In the genomic region with DNA sequence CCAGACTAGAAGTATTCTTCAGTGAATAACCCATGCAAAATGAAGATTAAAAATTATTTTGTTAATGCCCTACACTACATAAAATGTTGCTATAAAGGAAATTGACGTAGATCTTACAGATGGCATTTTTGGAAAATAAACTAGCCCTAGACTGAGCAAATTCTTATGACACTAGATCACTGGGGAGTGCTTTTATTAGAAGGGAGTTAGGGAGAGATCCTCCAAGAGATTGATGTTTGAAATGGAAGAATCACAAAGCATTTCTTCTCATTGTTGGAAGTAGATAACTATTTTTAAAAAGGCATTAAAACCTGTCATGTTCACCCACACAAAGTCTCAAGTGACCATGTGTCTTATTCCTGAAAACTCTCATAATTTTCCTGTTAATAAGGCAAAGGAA, we compare ENCODE assay signal across 26 cellular contexts.
DNase-seq lines count a peak whose midpoint lies in the region; ATAC-seq and TF ChIP-seq lines count a peak whose summit lies in the region.
"Had no signal": no experiment of that assay in that cellular context is flagged by ENCODE, and none has a peak within 500 bp of the region (broad histone marks: within the 10 kb centered on the region; RNA-seq: fewer than 3 reads in every experiment).

No MANE protein-coding gene starts in this region.

- H4K8ac ChIP-seq in mesenchymal stem cell (ENCODE audit: low read length): no peak overlapping the region

- H3K4me2 ChIP-seq in mesenchymal stem cell (ENCODE audit: low read length, poor library complexity, severe bottlenecking): no peak overlapping the region
- H3K4me2 ChIP-seq: neural progenitor cell had no signal

- H3K79me1 ChIP-seq in mesenchymal stem cell (replicated peaks; ENCODE audit: low read length, poor library complexity, severe bottlenecking): no peaks in the 10 kb centered on the region

- H3K4me1 Mint-ChIP-seq in chondrocyte (ENCODE audit: low read depth): peaks cover 44% of the 10 kb centered on the region
- peaks cover 2 to 10% of the 10 kb centered on the region in 2 donors for H3K4me1 Mint-ChIP-seq in stimulated activated naive B cell treated with anti-CD40 and anti-IgM and Interleukin-4, amounts not matched to agents 10 μg/mL and 1 μg/mL and 100 μg/mL, for 72 hours
- H3K4me1 Mint-ChIP-seq in activated CD4-positive, alpha-beta memory T cell treated with anti-CD3 and anti-CD28 coated beads, Interleukin-2, amount 10 ng/mL, durations not matched to agents 7 days and 5 days: no peaks in the 10 kb centered on the region
- H3K4me1 Mint-ChIP-seq: neural progenitor cell had no signal

- peak overlapping the region; percentile 80 for H3K27ac Mint-ChIP-seq in chondrocyte (ENCODE audit: unreplicated experiment)
- H3K27ac Mint-ChIP-seq in activated naive CD4-positive, alpha-beta T cell treated with anti-CD3 and anti-CD28 coated beads, Interleukin-2, amount 50 U/mL, for 72 hours: no peak overlapping the region
- no peak overlapping the region for H3K27ac Mint-ChIP-seq in stimulated activated naive B cell treated with anti-CD40 and anti-IgM and Interleukin-4, amounts not matched to agents 10 μg/mL and 1 μg/mL and 100 μg/mL, for 72 hours
- no peak overlapping the region for H3K27ac Mint-ChIP-seq in activated CD4-positive, alpha-beta memory T cell treated with anti-CD3 and anti-CD28 coated beads, Interleukin-2, amount 10 ng/mL, durations not matched to agents 7 days and 5 days
- H3K27ac Mint-ChIP-seq: CD4-positive, alpha-beta T cell; neural progenitor cell had no signal

- CTCF ChIA-PET in activated CD4-positive, alpha-beta memory T cell treated with anti-CD3 and anti-CD28 coated beads, Interleukin-2, amount 10 ng/mL, durations not matched to agents 7 days and 5 days (lab: Charles Lee): no interaction called here

- no CpG with 5 or more reads among the region's 1 CpG for WGBS in mesenchymal stem cell

- H3K4ac ChIP-seq in mesenchymal stem cell (ENCODE audit: low read depth in 1 of 2, low read length in 2 of 2): no peak overlapping the region

- H3K9ac ChIP-seq in mesenchymal stem cell (ENCODE audit: low read length): no peak overlapping the region
- H3K9ac ChIP-seq: neural progenitor cell had no signal

- no peaks in the 10 kb centered on the region for H3K36me3 ChIP-seq in mesenchymal stem cell (ENCODE audit: control insufficient read depth in 1 of 2, insufficient read depth in 2 of 2, low read depth in 1 of 2, low read length in 2 of 2)
- H3K36me3 ChIP-seq: neural progenitor cell, uterus had no signal

- no peak overlapping the region for H2AFZ ChIP-seq in mesenchymal stem cell (ENCODE audit: low read depth, low read length)
- H2AFZ ChIP-seq: neural progenitor cell had no signal

- H3K23ac ChIP-seq in mesenchymal stem cell (ENCODE audit: low read length in 2 of 2): no peak overlapping the region

- no peak overlapping the region for H3K18ac ChIP-seq in mesenchymal stem cell (ENCODE audit: low read depth in 1 of 2, low read length in 2 of 2)

- peak overlapping the region; percentile 65 for H3K27ac ChIP-seq in mesenchymal stem cell (ENCODE audit: low read length, poor library complexity, severe bottlenecking)
- H3K27ac ChIP-seq: neural progenitor cell, uterus, VCaP had no signal

- POLR2A ChIA-PET in activated CD4-positive, alpha-beta memory T cell treated with anti-CD3 and anti-CD28 coated beads, Interleukin-2, amount 10 ng/mL, durations not matched to agents 7 days and 5 days (lab: Charles Lee): no interaction called here

- no peak for TF ChIP-seq CTCF in chondrocyte (IDR thresholded peaks at IDR 0.05)

- H2BK5ac ChIP-seq in mesenchymal stem cell (ENCODE audit: low read depth, low read length, poor library complexity, severe bottlenecking): no peak overlapping the region

- H3K4me3 ChIP-seq in mesenchymal stem cell (ENCODE audit: insufficient read depth in 1 of 2, low read depth in 1 of 2, low read length in 2 of 2): no peak overlapping the region
- H3K4me3 ChIP-seq: neural progenitor cell, uterus had no signal

- H3K9me3 ChIP-seq in mesenchymal stem cell (ENCODE audit: control insufficient read depth, low read length): no peaks in the 10 kb centered on the region
- H3K9me3 ChIP-seq: uterus had no signal

- no peak overlapping the region for H3K14ac ChIP-seq in mesenchymal stem cell (ENCODE audit: low read length in 2 of 2)

- H3K4me1 ChIP-seq in mesenchymal stem cell (ENCODE audit: control insufficient read depth, insufficient read depth, low read depth, low read length): no peaks in the 10 kb centered on the region
- H3K4me1 ChIP-seq: uterus had no signal

- H2AK5ac ChIP-seq in mesenchymal stem cell (ENCODE audit: low read length, severe bottlenecking): no peak overlapping the region

- DNase-seq in AG08395 (ENCODE audit: low spot score) (peak; percentile 55), M059J (ENCODE audit: low read depth) (peak; percentile 71), chondrocyte (ENCODE audit: low spot score) (no peak), mesenchymal stem cell (peak; percentile 58)
- no peak for DNase-seq in activated naive CD4-positive, alpha-beta T cell treated with anti-CD3 and anti-CD28 coated beads, Interleukin-2, amount 50 U/mL, for 72 hours (ENCODE audit: low spot score in 2 of 2)
- DNase-seq in stimulated activated naive B cell treated with anti-CD40 and anti-IgM and Interleukin-4, amounts not matched to agents 10 μg/mL and 1 μg/mL and 100 μg/mL, for 72 hours: no peak
- DNase-seq in activated CD4-positive, alpha-beta memory T cell treated with anti-CD3 and anti-CD28 coated beads, Interleukin-2, amount 10 ng/mL, durations not matched to agents 7 days and 5 days: no peak
- DNase-seq: activated CD4-positive, alpha-beta T cell treated with anti-CD3 and anti-CD28 coated beads, Interleukin-2, amount 50 U/mL, for 1 hour; activated CD8-positive, alpha-beta memory T cell treated with anti-CD3 and anti-CD28 coated beads, Interleukin-2, amount 50 U/mL, for 48 hours; caudate nucleus; CD4-positive, alpha-beta T cell; DMS153; effector CD4-positive, alpha-beta T cell; head of caudate nucleus; KBM-7; left ventricle myocardium superior; NCI-H2029; NCI-H345; NCI-H82; SIG-M5; stimulated activated CD8-positive, alpha-beta memory T cell treated with anti-CD3 and anti-CD28 coated beads, Interleukin-4, amount 100 ng/mL, for 48 hours; substantia nigra; uterus had no signal

- no peak for ATAC-seq in activated naive CD4-positive, alpha-beta T cell treated with anti-CD3 and anti-CD28 coated beads, Interleukin-2, amount 50 U/mL, for 72 hours
- no peak for ATAC-seq in HG03139 (IDR thresholded peaks at IDR 0.05; ENCODE audit: unreplicated experiment)
- ATAC-seq in stimulated activated naive B cell treated with anti-CD40 and anti-IgM and Interleukin-4, amounts not matched to agents 10 μg/mL and 1 μg/mL and 100 μg/mL, for 72 hours (replicated peaks): no peak
- ATAC-seq: left ventricle myocardium superior had no signal

- H3K4me3 Mint-ChIP-seq in chondrocyte (ENCODE audit: unreplicated experiment): no peak overlapping the region
- H3K4me3 Mint-ChIP-seq in stimulated activated naive B cell treated with anti-CD40 and anti-IgM and Interleukin-4, amounts not matched to agents 10 μg/mL and 1 μg/mL and 100 μg/mL, for 72 hours: no peak overlapping the region
- H3K4me3 Mint-ChIP-seq in activated CD4-positive, alpha-beta memory T cell treated with anti-CD3 and anti-CD28 coated beads, Interleukin-2, amount 10 ng/mL, durations not matched to agents 7 days and 5 days: no peak overlapping the region
- H3K4me3 Mint-ChIP-seq: CD4-positive, alpha-beta T cell; neural progenitor cell had no signal

- H3K27me3 ChIP-seq in mesenchymal stem cell (ENCODE audit: control insufficient read depth in 1 of 2, insufficient read depth in 1 of 2, low read length in 2 of 2): no peaks in the 10 kb centered on the region
- H3K27me3 ChIP-seq: neural progenitor cell, uterus had no signal

- H2BK15ac ChIP-seq in mesenchymal stem cell (ENCODE audit: low read depth, poor library complexity, severe bottlenecking): no peak overlapping the region

- H2BK120ac ChIP-seq in mesenchymal stem cell (ENCODE audit: low read depth, low read length): no peak overlapping the region

- H3K27me3 Mint-ChIP-seq in chondrocyte (ENCODE audit: low read depth): no peaks in the 10 kb centered on the region
- H3K27me3 Mint-ChIP-seq in stimulated activated naive B cell treated with anti-CD40 and anti-IgM and Interleukin-4, amounts not matched to agents 10 μg/mL and 1 μg/mL and 100 μg/mL, for 72 hours: no peaks in the 10 kb centered on the region
- H3K27me3 Mint-ChIP-seq in activated CD4-positive, alpha-beta memory T cell treated with anti-CD3 and anti-CD28 coated beads, Interleukin-2, amount 10 ng/mL, durations not matched to agents 7 days and 5 days: no peaks in the 10 kb centered on the region
- H3K27me3 Mint-ChIP-seq: CD4-positive, alpha-beta T cell had no signal

- H4K91ac ChIP-seq in mesenchymal stem cell (ENCODE audit: low read length): no peak overlapping the region

- no peak overlapping the region for H2BK12ac ChIP-seq in mesenchymal stem cell (ENCODE audit: low read length in 2 of 2)

- peaks cover 11% of the 10 kb centered on the region for H3K9me3 Mint-ChIP-seq in chondrocyte (ENCODE audit: low read depth)
- H3K9me3 Mint-ChIP-seq in activated naive CD4-positive, alpha-beta T cell treated with anti-CD3 and anti-CD28 coated beads, Interleukin-2, amount 50 U/mL, for 72 hours: peaks cover 8 to 12% of the 10 kb centered on the region in 2 donors
- H3K9me3 Mint-ChIP-seq in stimulated activated naive B cell treated with anti-CD40 and anti-IgM and Interleukin-4, amounts not matched to agents 10 μg/mL and 1 μg/mL and 100 μg/mL, for 72 hours: peaks cover 0 to 8% of the 10 kb centered on the region in 2 donors
- H3K9me3 Mint-ChIP-seq in activated CD4-positive, alpha-beta memory T cell treated with anti-CD3 and anti-CD28 coated beads, Interleukin-2, amount 10 ng/mL, durations not matched to agents 7 days and 5 days: no peaks in the 10 kb centered on the region

- H3K36me3 Mint-ChIP-seq in chondrocyte (ENCODE audit: low read depth): no peaks in the 10 kb centered on the region
- H3K36me3 Mint-ChIP-seq in activated naive CD4-positive, alpha-beta T cell treated with anti-CD3 and anti-CD28 coated beads, Interleukin-2, amount 50 U/mL, for 72 hours: no peaks in the 10 kb centered on the region
- H3K36me3 Mint-ChIP-seq in stimulated activated naive B cell treated with anti-CD40 and anti-IgM and Interleukin-4, amounts not matched to agents 10 μg/mL and 1 μg/mL and 100 μg/mL, for 72 hours: no peaks in the 10 kb centered on the region
- no peaks in the 10 kb centered on the region for H3K36me3 Mint-ChIP-seq in activated CD4-positive, alpha-beta memory T cell treated with anti-CD3 and anti-CD28 coated beads, Interleukin-2, amount 10 ng/mL, durations not matched to agents 7 days and 5 days (ENCODE audit: low read depth)
- H3K36me3 Mint-ChIP-seq: neural progenitor cell had no signal

Comparison
In these comparisons a context has a peak if more than half of its experiments do, and no peak if none do; other contexts are left out.
1. DNase-seq: peak in AG08395 (single experiment), M059J (single experiment) and mesenchymal stem cell (single experiment); none in chondrocyte (single experiment), activated naive CD4-positive, alpha-beta T cell treated with anti-CD3 and anti-CD28 coated beads, Interleukin-2, amount 50 U/mL, for 72 hours (0 of 2), stimulated activated naive B cell treated with anti-CD40 and anti-IgM and Interleukin-4, amounts not matched to agents 10 μg/mL and 1 μg/mL and 100 μg/mL, for 72 hours (single experiment) and activated CD4-positive, alpha-beta memory T cell treated with anti-CD3 and anti-CD28 coated beads, Interleukin-2, amount 10 ng/mL, durations not matched to agents 7 days and 5 days (single experiment).